15 cellular contexts compared by ENCODE assay signal in the genomic region with DNA sequence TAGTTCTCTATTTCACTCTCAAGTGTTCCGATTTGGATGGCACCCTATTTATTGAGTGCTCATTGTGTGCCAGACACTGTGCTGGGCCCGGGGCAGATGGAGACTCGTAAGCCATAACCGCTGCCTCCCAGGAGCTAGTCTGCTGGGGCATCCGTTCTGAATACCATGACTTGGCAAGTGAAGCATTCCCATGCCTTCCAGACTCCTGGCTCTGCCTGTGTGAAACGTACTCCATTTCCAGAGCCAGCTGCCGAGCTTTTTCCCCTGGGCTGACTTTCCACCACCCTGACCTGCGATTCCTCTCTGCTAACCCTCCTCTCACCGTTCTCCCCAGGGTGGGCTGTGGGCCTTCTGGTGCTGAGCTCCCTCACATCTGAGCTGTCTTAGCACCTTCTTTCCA.
"Had no signal": no experiment of that assay in that cellular context is flagged by ENCODE, and none has a peak within 500 bp of the region (broad histone marks: within the 10 kb centered on the region; RNA-seq: fewer than 3 reads in every experiment).

No MANE protein-coding gene starts in this region.

- H3K4me1 ChIP-seq: breast epithelium had no signal

- ATAC-seq: esophagus mucosa; mucosa of descending colon; natural killer cell; stimulated activated naive CD8-positive, alpha-beta T cell treated with anti-CD3 and anti-CD28 coated beads, Interleukin-15, Interleukin-2, amounts not matched to agents 100 U/mL and 50 U/mL, for 24 hours had no signal

- H3K4me3 Mint-ChIP-seq: activated CD4-positive, alpha-beta T cell treated with anti-CD3 and anti-CD28 coated beads, Interleukin-2, amount 10 ng/mL, durations not matched to agents 24 days and 14 days; activated naive CD4-positive, alpha-beta T cell treated with anti-CD3 and anti-CD28 coated beads, Interleukin-2, amount 50 U/mL, for 24 hours; natural killer cell; T-helper 1 cell treated with Interleukin-12 subunit alpha and Interleukin-12 subunit beta and Interleukin-4 antibody, amounts not matched to agents 30 μg/mL and 1 μg/mL, for 36 hours had no signal

- H3K27me3 Mint-ChIP-seq: activated CD4-positive, alpha-beta T cell treated with anti-CD3 and anti-CD28 coated beads, Interleukin-2, amount 10 ng/mL, durations not matched to agents 24 days and 14 days had no signal

- H3K4me1 Mint-ChIP-seq: activated CD4-positive, alpha-beta T cell treated with anti-CD3 and anti-CD28 coated beads, Interleukin-2, amount 10 ng/mL, durations not matched to agents 24 days and 14 days; activated naive CD4-positive, alpha-beta T cell treated with anti-CD3 and anti-CD28 coated beads, Interleukin-2, amount 50 U/mL, for 24 hours; natural killer cell had no signal

- FAIRE-seq: urothelium cell line had no signal

- H3K4me3 ChIP-seq: breast epithelium, dorsolateral prefrontal cortex, mucosa of descending colon had no signal

- H3K27ac Mint-ChIP-seq: activated CD4-positive, alpha-beta T cell treated with anti-CD3 and anti-CD28 coated beads, Interleukin-2, amount 10 ng/mL, durations not matched to agents 24 days and 14 days; activated naive CD4-positive, alpha-beta T cell treated with anti-CD3 and anti-CD28 coated beads, Interleukin-2, amount 50 U/mL, for 24 hours; natural killer cell; T-helper 1 cell treated with Interleukin-12 subunit alpha and Interleukin-12 subunit beta and Interleukin-4 antibody, amounts not matched to agents 30 μg/mL and 1 μg/mL, for 36 hours had no signal

- H3K36me3 ChIP-seq: breast epithelium had no signal

- H3K27me3 ChIP-seq: breast epithelium, dorsolateral prefrontal cortex had no signal

- H3K9me3 Mint-ChIP-seq: activated CD4-positive, alpha-beta T cell treated with anti-CD3 and anti-CD28 coated beads, Interleukin-2, amount 10 ng/mL, durations not matched to agents 24 days and 14 days; activated naive CD4-positive, alpha-beta T cell treated with anti-CD3 and anti-CD28 coated beads, Interleukin-2, amount 50 U/mL, for 24 hours; natural killer cell; T-helper 1 cell treated with Interleukin-12 subunit alpha and Interleukin-12 subunit beta and Interleukin-4 antibody, amounts not matched to agents 30 μg/mL and 1 μg/mL, for 36 hours had no signal

- H3K27ac ChIP-seq: breast epithelium, dorsolateral prefrontal cortex had no signal

- DNase-seq: activated CD4-positive, alpha-beta T cell treated with anti-CD3 and anti-CD28 coated beads, Interleukin-2, amount 10 ng/mL, durations not matched to agents 24 days and 14 days; activated effector memory CD4-positive, alpha-beta T cell treated with Interleukin-2 at 50 U/mL for 16 hours; activated T-cell treated with anti-CD3 and anti-CD28 coated beads, Interleukin-2, amount 50 U/mL, for 1 hour; amniotic stem cell; dorsolateral prefrontal cortex; mucosa of descending colon; natural killer cell; stimulated activated CD4-positive, alpha-beta T cell treated with anti-CD3 and anti-CD28 coated beads, Interleukin-4, amount 100 ng/mL, for 1 hour; stimulated activated CD8-positive, alpha-beta memory T cell treated with anti-CD3 and anti-CD28 coated beads, Interleukin-4, amount 100 ng/mL, for 48 hours; stimulated activated naive CD8-positive, alpha-beta T cell treated with anti-CD3 and anti-CD28 coated beads, Interleukin-15, Interleukin-2, amounts not matched to agents 100 U/mL and 50 U/mL, for 24 hours had no signal

- H3K9me3 ChIP-seq: breast epithelium, mucosa of descending colon had no signal

- H3K36me3 Mint-ChIP-seq: activated naive CD4-positive, alpha-beta T cell treated with anti-CD3 and anti-CD28 coated beads, Interleukin-2, amount 50 U/mL, for 24 hours; natural killer cell had no signal
